ENCODE assay signal across 30 cellular contexts in the genomic region with DNA sequence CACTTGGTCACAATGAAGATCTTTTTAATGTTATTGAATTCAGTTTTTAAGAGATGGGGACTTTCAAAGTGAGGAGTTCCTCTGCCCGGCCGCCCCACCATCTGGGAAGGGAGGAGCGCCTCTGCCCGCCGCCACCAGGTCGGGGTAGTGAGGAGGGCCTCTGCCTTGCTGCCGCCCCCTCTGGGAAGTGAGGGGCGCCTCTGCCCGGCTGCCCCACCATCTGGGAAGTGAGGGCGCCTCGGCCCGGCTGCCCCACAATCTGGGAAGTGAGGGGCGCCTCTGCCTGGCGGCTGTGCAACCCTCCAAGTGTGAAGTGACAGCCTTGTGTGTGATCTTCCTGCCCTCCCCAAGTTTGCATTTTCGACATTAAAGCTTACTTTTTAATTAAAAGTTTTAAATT.
"Had no signal": no experiment of that assay in that cellular context is flagged by ENCODE, and none has a peak within 500 bp of the region (broad histone marks: within the 10 kb centered on the region; RNA-seq: fewer than 3 reads in every experiment).

No MANE protein-coding gene starts in this region.

- H3K4me3 ChIP-seq: ascending aorta, breast epithelium, cardiac muscle cell, colonic mucosa, esophagus squamous epithelium, gastroesophageal sphincter, heart left ventricle had no signal

- H3K4me1 Mint-ChIP-seq: activated CD4-positive, alpha-beta memory T cell treated with anti-CD3 and anti-CD28 coated beads, Interleukin-2, amount 10 ng/mL, durations not matched to agents 7 days and 5 days; activated CD4-positive, alpha-beta T cell treated with anti-CD3 and anti-CD28 coated beads, Interleukin-2, amount 10 ng/mL, durations not matched to agents 7 days and 5 days; activated naive CD4-positive, alpha-beta T cell treated with anti-CD3 and anti-CD28 coated beads, Interleukin-2, amount 10 ng/mL, durations not matched to agents 7 days and 5 days; activated naive CD8-positive, alpha-beta T cell treated with anti-CD3 and anti-CD28 coated beads, Interleukin-2, amount 10 ng/mL, durations not matched to agents 7 days and 5 days; brain had no signal

- H3K27ac ChIP-seq: ascending aorta, breast epithelium, cardiac muscle cell, colonic mucosa, epithelial cell of prostate, esophagus squamous epithelium, gastroesophageal sphincter, heart left ventricle had no signal

- H3K4me3 Mint-ChIP-seq: activated CD4-positive, alpha-beta memory T cell treated with anti-CD3 and anti-CD28 coated beads, Interleukin-2, amount 10 ng/mL, durations not matched to agents 7 days and 5 days; activated CD4-positive, alpha-beta T cell treated with anti-CD3 and anti-CD28 coated beads, Interleukin-2, amount 10 ng/mL, durations not matched to agents 7 days and 5 days; activated naive CD4-positive, alpha-beta T cell treated with anti-CD3 and anti-CD28 coated beads, Interleukin-2, amount 10 ng/mL, durations not matched to agents 7 days and 5 days; activated naive CD8-positive, alpha-beta T cell treated with anti-CD3 and anti-CD28 coated beads, Interleukin-2, amount 10 ng/mL, durations not matched to agents 7 days and 5 days; activated T-cell treated with anti-CD3 and anti-CD28 coated beads, Interleukin-2, amount 50 U/mL, for 24 hours; activated T-cell treated with anti-CD3 and anti-CD28 coated beads, Interleukin-2, amount 50 U/mL, for 72 hours; brain; T-helper 2 cell treated with Interferon-gamma antibody and Interleukin-4, amounts not matched to agents 5 μg/mL and 100 μg/mL, for 36 hours had no signal

- H3K36me3 ChIP-seq: ascending aorta, breast epithelium, cardiac muscle cell, colonic mucosa, esophagus squamous epithelium, gastroesophageal sphincter, heart left ventricle had no signal

- DNase-seq: activated CD4-positive, alpha-beta memory T cell treated with anti-CD3 and anti-CD28 coated beads, Interleukin-2, amount 10 ng/mL, durations not matched to agents 7 days and 5 days; activated CD4-positive, alpha-beta T cell treated with anti-CD3 and anti-CD28 coated beads for 1 hour; activated CD4-positive, alpha-beta T cell treated with anti-CD3 and anti-CD28 coated beads for 4 hours; activated CD4-positive, alpha-beta T cell treated with anti-CD3 and anti-CD28 coated beads, Interleukin-2, amount 10 ng/mL, durations not matched to agents 7 days and 5 days; activated CD4-positive, alpha-beta T cell treated with anti-CD3 and anti-CD28 coated beads, Interleukin-2, amount 50 U/mL, for 4 hours; activated CD8-positive, alpha-beta memory T cell treated with anti-CD3 and anti-CD28 coated beads, Interleukin-2, amount 50 U/mL, for 48 hours; activated gamma-delta T cell; activated naive CD4-positive, alpha-beta T cell; activated naive CD4-positive, alpha-beta T cell treated with anti-CD3 and anti-CD28 coated beads, Interleukin-2, amount 10 ng/mL, durations not matched to agents 7 days and 5 days; activated naive CD8-positive, alpha-beta T cell treated with anti-CD3 and anti-CD28 coated beads, Interleukin-2, amount 10 ng/mL, durations not matched to agents 7 days and 5 days; activated T-cell treated with anti-CD3 and anti-CD28 coated beads for 4 hours; activated T-cell treated with anti-CD3 and anti-CD28 coated beads, Interleukin-2, amount 50 U/mL, for 24 hours; activated T-cell treated with anti-CD3 and anti-CD28 coated beads, Interleukin-2, amount 50 U/mL, for 72 hours; central memory CD4-positive, alpha-beta T cell; cerebellar nuclear complex; colonic mucosa; effector CD8-positive, alpha-beta T cell; esophagus squamous epithelium; foreskin melanocyte; heart left ventricle; hypothalamus; T1000 had no signal

- H3K27ac Mint-ChIP-seq: activated CD4-positive, alpha-beta memory T cell treated with anti-CD3 and anti-CD28 coated beads, Interleukin-2, amount 10 ng/mL, durations not matched to agents 7 days and 5 days; activated CD4-positive, alpha-beta T cell treated with anti-CD3 and anti-CD28 coated beads, Interleukin-2, amount 10 ng/mL, durations not matched to agents 7 days and 5 days; activated naive CD4-positive, alpha-beta T cell treated with anti-CD3 and anti-CD28 coated beads, Interleukin-2, amount 10 ng/mL, durations not matched to agents 7 days and 5 days; activated naive CD4-positive, alpha-beta T cell treated with anti-CD3 and anti-CD28 coated beads, Interleukin-2, amount 50 U/mL, for 72 hours; activated naive CD8-positive, alpha-beta T cell treated with anti-CD3 and anti-CD28 coated beads, Interleukin-2, amount 10 ng/mL, durations not matched to agents 7 days and 5 days; activated T-cell treated with anti-CD3 and anti-CD28 coated beads, Interleukin-2, amount 50 U/mL, for 24 hours; activated T-cell treated with anti-CD3 and anti-CD28 coated beads, Interleukin-2, amount 50 U/mL, for 72 hours; brain; T-helper 2 cell treated with Interferon-gamma antibody and Interleukin-4, amounts not matched to agents 5 μg/mL and 100 μg/mL, for 36 hours had no signal

- H3K9me3 ChIP-seq: colonic mucosa, esophagus squamous epithelium had no signal

- H3K27me3 ChIP-seq: ascending aorta, breast epithelium, cardiac muscle cell, colonic mucosa, esophagus squamous epithelium, gastroesophageal sphincter, heart left ventricle had no signal

- H3K36me3 Mint-ChIP-seq: activated naive CD4-positive, alpha-beta T cell treated with anti-CD3 and anti-CD28 coated beads, Interleukin-2, amount 10 ng/mL, durations not matched to agents 7 days and 5 days; activated naive CD4-positive, alpha-beta T cell treated with anti-CD3 and anti-CD28 coated beads, Interleukin-2, amount 50 U/mL, for 72 hours; activated naive CD8-positive, alpha-beta T cell treated with anti-CD3 and anti-CD28 coated beads, Interleukin-2, amount 10 ng/mL, durations not matched to agents 7 days and 5 days; brain had no signal

- H3K27me3 Mint-ChIP-seq: activated CD4-positive, alpha-beta memory T cell treated with anti-CD3 and anti-CD28 coated beads, Interleukin-2, amount 10 ng/mL, durations not matched to agents 7 days and 5 days; activated CD4-positive, alpha-beta T cell treated with anti-CD3 and anti-CD28 coated beads, Interleukin-2, amount 10 ng/mL, durations not matched to agents 7 days and 5 days; activated naive CD4-positive, alpha-beta T cell treated with anti-CD3 and anti-CD28 coated beads, Interleukin-2, amount 10 ng/mL, durations not matched to agents 7 days and 5 days; activated naive CD8-positive, alpha-beta T cell treated with anti-CD3 and anti-CD28 coated beads, Interleukin-2, amount 10 ng/mL, durations not matched to agents 7 days and 5 days; activated T-cell treated with anti-CD3 and anti-CD28 coated beads, Interleukin-2, amount 50 U/mL, for 24 hours; brain had no signal

- ATAC-seq: activated naive CD4-positive, alpha-beta T cell treated with anti-CD3 and anti-CD28 coated beads, Interleukin-2, amount 50 U/mL, for 72 hours; activated T-cell treated with anti-CD3 and anti-CD28 coated beads, Interleukin-2, amount 50 U/mL, for 72 hours; gastroesophageal sphincter; heart left ventricle had no signal

- H3K4me1 ChIP-seq: ascending aorta, breast epithelium, colonic mucosa, esophagus squamous epithelium, gastroesophageal sphincter, heart left ventricle had no signal
